Comparison of ENCODE assay signal across 10 cellular contexts in genomic region chrX:50680990-50681389, GRCh38.
DNase-seq lines count a peak whose midpoint lies in the region; TF ChIP-seq lines count a peak whose summit lies in the region.
"Had no signal": no experiment of that assay in that cellular context is flagged by ENCODE, and none has a peak within 500 bp of the region (broad histone marks: within the 10 kb centered on the region; RNA-seq: fewer than 3 reads in every experiment).

No MANE protein-coding gene starts in this region.

- no peaks in the 10 kb centered on the region for H3K9me3 ChIP-seq in cardiac muscle cell (ENCODE audit: low read depth)
- no peaks in the 10 kb centered on the region for H3K9me3 ChIP-seq in right atrium auricular region
- H3K9me3 ChIP-seq in tibial nerve: no peaks in the 10 kb centered on the region
- no peaks in the 10 kb centered on the region for H3K9me3 ChIP-seq in MG63
- H3K9me3 ChIP-seq: gastrocnemius medialis had no signal

- 43 to 45% methylated on average over 2 of the region's 2 CpGs for WGBS in tibial nerve, 2 donors

- no peak overlapping the region for H3K4me3 ChIP-seq in cardiac muscle cell
- no peak overlapping the region for H3K4me3 ChIP-seq in right atrium auricular region
- H3K4me3 ChIP-seq in astrocyte of the cerebellum (ENCODE audit: low read depth, low read length): no peak overlapping the region
- no peak overlapping the region for H3K4me3 ChIP-seq in tibial nerve
- no peak overlapping the region for H3K4me3 ChIP-seq in MG63
- H3K4me3 ChIP-seq: gastrocnemius medialis, skin epidermis had no signal

- no peaks in the 10 kb centered on the region for H3K27me3 ChIP-seq in cardiac muscle cell
- no peaks in the 10 kb centered on the region for H3K27me3 ChIP-seq in right atrium auricular region
- peaks cover 0 to 17% of the 10 kb centered on the region in 2 donors for H3K27me3 ChIP-seq in tibial nerve
- H3K27me3 ChIP-seq in MG63: no peaks in the 10 kb centered on the region
- H3K27me3 ChIP-seq: gastrocnemius medialis had no signal

- no peaks in the 10 kb centered on the region for H3K36me3 ChIP-seq in cardiac muscle cell
- H3K36me3 ChIP-seq in right atrium auricular region: no peaks in the 10 kb centered on the region
- no peaks in the 10 kb centered on the region for H3K36me3 ChIP-seq in tibial nerve
- H3K36me3 ChIP-seq in MG63: no peaks in the 10 kb centered on the region
- H3K36me3 ChIP-seq: gastrocnemius medialis had no signal

- in situ Hi-C loops in astrocyte of the cerebellum (cut with HindIII; ENCODE audit: low sequenced_read_pairs): no loop called here

- TF ChIP-seq EP300 in tibial nerve (IDR thresholded peaks at IDR 0.05): no peak

- TF ChIP-seq CTCF in cardiac muscle cell (IDR thresholded peaks at IDR 0.05; ENCODE audit: low read depth, low read length) (peak; percentile 52), right atrium auricular region (IDR thresholded peaks at IDR 0.05) (peak in 1 of 2 donors; percentile 50), astrocyte of the cerebellum (IDR thresholded peaks at IDR 0.05; ENCODE audit: low read depth, low read length, missing control alignments) (peak; percentile 43), tibial nerve (IDR thresholded peaks at IDR 0.05) (peak in 3 of 5 experiments; percentile 7 to 26 (median 10))

- H3K4me1 ChIP-seq in cardiac muscle cell (ENCODE audit: low read depth) (no peaks in the 10 kb centered on the region), right atrium auricular region (no peaks in the 10 kb centered on the region), tibial nerve (no peaks in the 10 kb centered on the region)
- H3K4me1 ChIP-seq: gastrocnemius medialis had no signal

- H3K27ac ChIP-seq in cardiac muscle cell (no peak overlapping the region), right atrium auricular region (no peak overlapping the region), tibial nerve (no peak overlapping the region)
- H3K27ac ChIP-seq: gastrocnemius medialis, skin epidermis had no signal

- no peak for TF ChIP-seq POLR2A in tibial nerve (IDR thresholded peaks at IDR 0.05)

- DNase-seq in cardiac muscle cell (ENCODE audit: low read depth in 1 of 2, low spot score in 1 of 2): peak in 1 of 2 donors; percentile 15
- no peak for DNase-seq in right atrium auricular region (ENCODE audit: low spot score)
- no peak for DNase-seq in astrocyte of the cerebellum (ENCODE audit: low read depth)
- DNase-seq in iPS-NIHi7 (ENCODE audit: extremely low spot score): peak; percentile 46
- DNase-seq in tibial nerve (ENCODE audit: low spot score in 2 of 2): no peak
- no peak for DNase-seq in MG63
- no peak for DNase-seq in mucosa of gallbladder (ENCODE audit: low spot score)
- no peak for DNase-seq in SK-N-DZ (ENCODE audit: low spot score)
- DNase-seq: gastrocnemius medialis had no signal
